Comparison of ENCODE assay signal across 17 cellular contexts in the genomic region with DNA sequence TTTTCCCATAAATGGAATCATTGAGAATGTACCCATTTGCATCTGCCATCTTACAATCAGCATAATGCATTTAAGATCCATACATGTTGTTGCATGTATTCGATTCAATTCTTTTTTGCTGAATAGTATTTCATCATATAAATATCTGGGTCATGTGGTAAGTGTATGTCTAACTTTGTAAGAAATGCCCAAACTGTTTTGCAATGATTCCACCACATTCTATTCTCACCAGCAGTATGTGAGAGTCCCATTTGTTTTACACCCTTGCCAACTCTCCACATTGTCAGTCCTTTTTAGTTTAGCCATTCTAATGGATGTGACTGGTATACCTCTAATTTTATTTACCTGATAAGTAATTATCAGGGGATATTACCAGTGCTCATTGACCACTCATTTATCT.
"Had no signal": no experiment of that assay in that cellular context is flagged by ENCODE, and none has a peak within 500 bp of the region (broad histone marks: within the 10 kb centered on the region; RNA-seq: fewer than 3 reads in every experiment).

No MANE protein-coding gene starts in this region.

- H3K27me3 ChIP-seq: heart left ventricle, ovary, right atrium auricular region, sigmoid colon, transverse colon had no signal

- H3K4me1 ChIP-seq: transverse colon had no signal

- ATAC-seq: esophagus mucosa; heart left ventricle; left lobe of liver; natural killer cell; stimulated activated naive B cell treated with anti-CD40 and anti-IgM and Interleukin-4, amounts not matched to agents 10 μg/mL and 1 μg/mL and 100 μg/mL, for 72 hours; stimulated activated naive CD8-positive, alpha-beta T cell treated with anti-CD3 and anti-CD28 coated beads, Interleukin-15, amount 100 ng/mL, for 72 hours had no signal

- H3K9me3 ChIP-seq: heart left ventricle, ovary, right atrium auricular region, sigmoid colon, thoracic aorta, transverse colon had no signal

- DNase-seq: effector memory CD4-positive, alpha-beta T cell; heart left ventricle; hippocampal formation; natural killer cell; ovary; sigmoid colon; stimulated activated CD4-positive, alpha-beta T cell treated with anti-CD3 and anti-CD28 coated beads, Interleukin-2, amount 100 ng/mL, for 24 hours; stimulated activated CD4-positive, alpha-beta T cell treated with anti-CD3 and anti-CD28 coated beads, Interleukin-4, amount 100 ng/mL, for 4 hours; stimulated activated naive B cell treated with anti-CD40 and anti-IgM and Interleukin-4, amounts not matched to agents 10 μg/mL and 1 μg/mL and 100 μg/mL, for 72 hours; stimulated activated naive CD8-positive, alpha-beta T cell treated with anti-CD3 and anti-CD28 coated beads, Interleukin-15, amount 100 ng/mL, for 72 hours; substantia nigra; transverse colon had no signal

- H3K36me3 ChIP-seq: heart left ventricle, ovary, right atrium auricular region, sigmoid colon, thoracic aorta, transverse colon had no signal

- H3K27ac ChIP-seq: heart left ventricle, ovary, right atrium auricular region, sigmoid colon, skin epidermis, thoracic aorta, transverse colon had no signal

- H3K4me3 ChIP-seq: heart left ventricle, ovary, right atrium auricular region, sigmoid colon, skin epidermis, thoracic aorta, transverse colon had no signal
